ENCODE assay signal across 13 cellular contexts in the genomic region with DNA sequence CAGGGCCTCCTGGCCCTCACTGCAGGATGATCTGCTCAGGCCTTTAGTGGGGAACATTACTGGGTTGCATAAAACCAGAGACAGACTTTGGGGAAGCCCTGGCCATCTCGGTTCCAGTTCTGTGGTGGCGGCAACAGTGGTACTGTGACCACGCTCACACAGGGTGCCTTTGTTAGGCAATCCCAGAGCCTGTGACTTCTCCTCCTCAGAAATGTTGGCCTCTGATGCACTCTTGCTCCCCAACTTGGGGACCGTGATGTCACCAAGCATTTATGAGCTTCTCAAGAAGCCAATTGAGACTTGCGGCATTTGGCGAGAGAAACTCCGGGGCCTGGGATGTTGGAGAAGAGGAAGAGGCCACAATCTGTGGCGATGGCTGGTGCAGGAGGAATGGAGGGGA.
A peak's percentile ranks its signal among the peaks of the same experiment; 100 is the strongest.
DNase-seq lines count a peak whose midpoint lies in the region; ATAC-seq and TF ChIP-seq lines count a peak whose summit lies in the region.
"Had no signal": no experiment of that assay in that cellular context is flagged by ENCODE, and none has a peak within 500 bp of the region (broad histone marks: within the 10 kb centered on the region; RNA-seq: fewer than 3 reads in every experiment).

No MANE protein-coding gene starts in this region.

- H3K4me3 Mint-ChIP-seq in immature natural killer cell: no peak overlapping the region
- H3K4me3 Mint-ChIP-seq: activated CD4-positive, alpha-beta T cell treated with anti-CD3 and anti-CD28 coated beads, Interleukin-2, amount 10 ng/mL, durations not matched to agents 24 days and 14 days; HFFc6; IgD-negative memory B cell had no signal

- H3K27ac Mint-ChIP-seq in immature natural killer cell: no peak overlapping the region
- H3K27ac Mint-ChIP-seq: activated CD4-positive, alpha-beta T cell treated with anti-CD3 and anti-CD28 coated beads, Interleukin-2, amount 10 ng/mL, durations not matched to agents 24 days and 14 days; HFFc6; IgD-negative memory B cell had no signal

- peak overlapping the region; percentile 39 for H3K27ac ChIP-seq in AG04450 (ENCODE audit: low read depth, low read length)
- peak overlapping the region; percentile 97 for H3K27ac ChIP-seq in SJSA1

- POLR2A ChIA-PET in AG04450 (lab: Yijun Ruan, JAX): interaction anchor here (1.0 to 1.8 kb wide), 7 partner anchors 29 to 120 kb away, joined by 4 to 9 read pairs (median 4); partner anchors contain the start of gene PKDCC

- H3K4me1 ChIP-seq in SJSA1 (replicated peaks): peaks cover 41% of the 10 kb centered on the region

- peak; percentile 29 to 49 for ATAC-seq in left cardiac atrium
- ATAC-seq in GM18520 (IDR thresholded peaks at IDR 0.05; ENCODE audit: unreplicated experiment): no peak

- H3K4me3 ChIP-seq in AG04450 (ENCODE audit: low read depth, low read length) (no peak overlapping the region), SJSA1 (no peak overlapping the region)

- peaks cover 3 to 6% of the 10 kb centered on the region in 2 donors for H3K4me1 Mint-ChIP-seq in immature natural killer cell
- H3K4me1 Mint-ChIP-seq: activated CD4-positive, alpha-beta T cell treated with anti-CD3 and anti-CD28 coated beads, Interleukin-2, amount 10 ng/mL, durations not matched to agents 24 days and 14 days; IgD-negative memory B cell had no signal

- intact Hi-C loops in left cardiac atrium (cut with DNase I): loop anchor here in 1 of 2 donors (10.0 kb wide), 1 partner anchor 78 kb away; the partner anchor contains the start of gene PKDCC

- H3K9me3 ChIP-seq in AG04450 (ENCODE audit: control insufficient read depth, insufficient read depth, low read length): no peaks in the 10 kb centered on the region
- no peaks in the 10 kb centered on the region for H3K9me3 ChIP-seq in SJSA1 (replicated peaks)
- H3K9me3 ChIP-seq: BE2C had no signal

- H3K9me3 Mint-ChIP-seq in immature natural killer cell: no peaks in the 10 kb centered on the region
- H3K9me3 Mint-ChIP-seq: activated CD4-positive, alpha-beta T cell treated with anti-CD3 and anti-CD28 coated beads, Interleukin-2, amount 10 ng/mL, durations not matched to agents 24 days and 14 days; HFFc6 had no signal

- TF ChIP-seq CTCF in AG04450 (IDR thresholded peaks at IDR 0.05; ENCODE audit: low read depth, low read length): no peak

- peaks cover 4% of the 10 kb centered on the region for H3K27me3 ChIP-seq in AG04450 (ENCODE audit: control insufficient read depth, insufficient read depth, low read length)
- H3K27me3 ChIP-seq in SJSA1 (replicated peaks): no peaks in the 10 kb centered on the region
- H3K27me3 ChIP-seq: BE2C had no signal

- H3K27me3 Mint-ChIP-seq in immature natural killer cell (ENCODE audit: low read depth in 3 of 3): peaks cover 1 to 17% (median 5%) of the 10 kb centered on the region in 3 donors

- no peaks in the 10 kb centered on the region for H3K36me3 ChIP-seq in SJSA1
- H3K36me3 ChIP-seq: BE2C had no signal

- H3K36me3 Mint-ChIP-seq in immature natural killer cell: no peaks in the 10 kb centered on the region
- H3K36me3 Mint-ChIP-seq: IgD-negative memory B cell had no signal

- CTCF ChIA-PET in AG04450 (lab: Charles Lee): interaction anchor here (1.4 kb wide), 1 partner anchor 97 kb away, joined by 5 read pairs; no protein-coding TSS in a partner anchor

- no peak for DNase-seq in AG04450 (ENCODE audit: low read depth, low spot score)
- no peak for DNase-seq in SJSA1 (ENCODE audit: low read depth in 1 of 2, low spot score in 2 of 2)
- peak; percentile 58 for DNase-seq in left cardiac atrium
- DNase-seq in pons (ENCODE audit: low spot score): peak; percentile 90
- DNase-seq in activated CD8-positive, alpha-beta memory T cell treated with anti-CD3 and anti-CD28 coated beads, Interleukin-2, amount 50 U/mL, for 4 hours: no peak
- no peak for DNase-seq in immature natural killer cell
- no peak for DNase-seq in amniotic stem cell (lab: John Stamatoyannopoulos, UW)
- DNase-seq: activated CD4-positive, alpha-beta T cell treated with anti-CD3 and anti-CD28 coated beads, Interleukin-2, amount 10 ng/mL, durations not matched to agents 24 days and 14 days; NCI-H82 had no signal

Comparison
In these comparisons a context has a peak if more than half of its experiments do, and no peak if none do; other contexts are left out.
1. DNase-seq: peak in left cardiac atrium (single experiment) and pons (single experiment); none in AG04450 (single experiment), SJSA1 (0 of 2), activated CD8-positive, alpha-beta memory T cell treated with anti-CD3 and anti-CD28 coated beads, Interleukin-2, amount 50 U/mL, for 4 hours (single experiment), immature natural killer cell (0 of 3) and amniotic stem cell (single experiment).